1 cellular context compared by ENCODE assay signal in genomic region chr20:44187763-44188709, GRCh38.
TF ChIP-seq lines count a peak whose summit lies in the region.

No MANE protein-coding gene starts in this region.

TF ChIP-seq in HEK293, 187 proteins besides CTCF, POLR2A, EP300 and RAD21 (continued from another document):
- TF ChIP-seq ZNF18 (tag by site-specific recombination; IDR thresholded peaks at IDR 0.05) (peak; percentile 91), ZNF416 (tag by site-specific recombination; IDR thresholded peaks at IDR 0.05) (no peak), ELK4 (IDR thresholded peaks at IDR 0.05; ENCODE audit: borderline replicate concordance, low read depth, low read length) (no peak), REST (tag by site-specific recombination; IDR thresholded peaks at IDR 0.05) (no peak), ZNF184 (tag by site-specific recombination; IDR thresholded peaks at IDR 0.05) (no peak), ZNF266 (tag by site-specific recombination; IDR thresholded peaks at IDR 0.05; ENCODE audit: low read depth) (no peak), ZNF624 (tag by site-specific recombination; IDR thresholded peaks at IDR 0.05) (no peak), ZXDB (tag by site-specific recombination; IDR thresholded peaks at IDR 0.05) (no peak), ZNF529 (tag by site-specific recombination; IDR thresholded peaks at IDR 0.05; ENCODE audit: insufficient replicate concordance) (no peak), ZFHX2 (tag by site-specific recombination; conservative IDR thresholded peaks at IDR 0.05) (peak; percentile 17; the same call in 1 of the 2 replicates), ZNF560 (tag by site-specific recombination; IDR thresholded peaks at IDR 0.05; ENCODE audit: borderline replicate concordance) (no peak), ZNF398 (tag by site-specific recombination; IDR thresholded peaks at IDR 0.05) (peak; percentile 82), ZNF133 (tag by site-specific recombination; IDR thresholded peaks at IDR 0.05) (peak; percentile 46; the same call in 1 of the 2 replicates), ZNF19 (tag by site-specific recombination; IDR thresholded peaks at IDR 0.05; ENCODE audit: low read depth) (no peak), ZNF585B (tag by site-specific recombination; IDR thresholded peaks at IDR 0.05) (no peak), ZBTB7A (tag by site-specific recombination; IDR thresholded peaks at IDR 0.05; ENCODE audit: low read depth) (no peak; the same call in 1 of the 2 replicates), GLI4 (tag by site-specific recombination; IDR thresholded peaks at IDR 0.05) (no peak), ZBTB26 (tag by site-specific recombination; optimal IDR thresholded peaks at IDR 0.05) (no peak), WT1 (tag by site-specific recombination; IDR thresholded peaks at IDR 0.05) (no peak), ZNF645 (tag by site-specific recombination; IDR thresholded peaks at IDR 0.05) (no peak), ZNF776 (tag by site-specific recombination; IDR thresholded peaks at IDR 0.05; ENCODE audit: borderline replicate concordance) (no peak), ZNF221 (tag by site-specific recombination; IDR thresholded peaks at IDR 0.05; ENCODE audit: borderline replicate concordance) (no peak), ZBTB8A (tag by site-specific recombination; IDR thresholded peaks at IDR 0.05) (no peak), ZNF311 (tag by site-specific recombination; IDR thresholded peaks at IDR 0.05; ENCODE audit: borderline replicate concordance) (peak; percentile 94; the same call in 1 of the 2 replicates), ZNF350 (tag by site-specific recombination; IDR thresholded peaks at IDR 0.05) (no peak), ZNF362 (tag by site-specific recombination; IDR thresholded peaks at IDR 0.05) (no peak), PRDM4 (tag by site-specific recombination; IDR thresholded peaks at IDR 0.05) (no peak; the same call in 1 of the 2 replicates), ZNF324 (tag by site-specific recombination; IDR thresholded peaks at IDR 0.05) (no peak), ZBTB1 (tag by site-specific recombination; IDR thresholded peaks at IDR 0.05) (no peak), SCRT2 (tag by site-specific recombination; IDR thresholded peaks at IDR 0.05) (no peak), ZNF639 (tag by site-specific recombination; IDR thresholded peaks at IDR 0.05) (0 out of 2 replicates have a peak, but pooled peaks have one; percentile 43), ZBTB44 (tag by site-specific recombination; IDR thresholded peaks at IDR 0.05) (no peak), ZNF155 (tag by site-specific recombination; IDR thresholded peaks at IDR 0.05) (0 out of 2 replicates have a peak, but pooled peaks have one; percentile 66), GLIS2 (tag by site-specific recombination; IDR thresholded peaks at IDR 0.05) (no peak), ZNF768 (tag by site-specific recombination; IDR thresholded peaks at IDR 0.05) (no peak), YY2 (tag by site-specific recombination; IDR thresholded peaks at IDR 0.05) (peak; percentile 73), ZNF426 (tag by site-specific recombination; IDR thresholded peaks at IDR 0.05) (no peak), ZNF830 (tag by site-specific recombination; IDR thresholded peaks at IDR 0.05; ENCODE audit: low read depth) (no peak), ZBTB48 (tag by site-specific recombination; IDR thresholded peaks at IDR 0.05) (peak; percentile 39), ZNF488 (tag by site-specific recombination; IDR thresholded peaks at IDR 0.05) (0 out of 2 replicates have a peak, but pooled peaks have one; percentile 21), RBAK (tag by site-specific recombination; IDR thresholded peaks at IDR 0.05) (no peak), ZNF157 (tag by site-specific recombination; IDR thresholded peaks at IDR 0.05) (no peak), MZF1 (tag by site-specific recombination; IDR thresholded peaks at IDR 0.05; ENCODE audit: borderline replicate concordance) (no peak), ZNF202 (tag by site-specific recombination; IDR thresholded peaks at IDR 0.05; ENCODE audit: borderline replicate concordance) (no peak), ZNF214 (tag by site-specific recombination; IDR thresholded peaks at IDR 0.05; ENCODE audit: borderline replicate concordance) (no peak), YY1 (tag by site-specific recombination; IDR thresholded peaks at IDR 0.05) (no peak)
TF ChIP-seq in HEK293: peak in this region for 30.
